Comparison of ENCODE assay signal across 11 cellular contexts in the genomic region with DNA sequence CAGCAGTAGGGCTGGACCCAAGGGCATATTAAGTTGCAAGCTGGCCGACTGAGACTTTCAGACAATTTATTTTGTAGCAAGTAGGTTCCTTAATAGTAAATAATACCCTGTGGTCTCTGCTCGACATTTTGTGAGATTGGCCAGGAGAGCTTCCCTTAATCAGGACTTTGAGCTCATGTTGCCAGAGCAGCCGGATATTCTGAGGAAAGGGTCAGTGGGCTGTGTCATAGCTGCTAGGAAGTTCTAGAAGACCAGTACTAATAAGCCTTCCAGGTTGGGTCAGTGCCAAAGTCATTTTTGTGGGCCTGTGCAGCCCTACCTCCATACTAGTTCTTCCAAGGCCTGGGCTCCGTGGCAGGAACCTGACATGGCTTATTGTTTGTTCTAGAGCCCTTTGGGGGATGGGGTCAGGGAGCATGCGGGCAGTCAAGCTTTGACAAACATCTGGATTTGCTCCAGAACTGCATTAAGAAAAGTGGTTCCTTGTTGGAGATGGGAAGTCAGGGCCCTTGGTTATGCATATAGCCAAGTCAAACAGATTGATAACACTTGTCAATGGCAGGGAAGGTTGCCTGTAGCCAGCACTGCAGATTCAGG. TPM values are rescaled to one million over a fixed set of nuclear protein-coding genes. Genes with fewer than 3 reads are reported as not detected.
A peak's percentile ranks its signal among the peaks of the same experiment; 100 is the strongest.
DNase-seq lines count a peak whose midpoint lies in the region; ATAC-seq and TF ChIP-seq lines count a peak whose summit lies in the region.
"Had no signal": no experiment of that assay in that cellular context is flagged by ENCODE, and none has a peak within 500 bp of the region (broad histone marks: within the 10 kb centered on the region; RNA-seq: fewer than 3 reads in every experiment).

No MANE protein-coding gene starts in this region.

- H3K27me3 ChIP-seq in BLaER1: no peaks in the 10 kb centered on the region
- no peaks in the 10 kb centered on the region for H3K27me3 ChIP-seq in osteoblast (ENCODE audit: insufficient read depth, low read length)

- H3K27ac ChIP-seq in BLaER1: no peak overlapping the region
- H3K27ac ChIP-seq in osteoblast (ENCODE audit: low read depth, low read length): no peak overlapping the region

- H3K4me3 Mint-ChIP-seq in T-helper 17 cell: peak overlapping the region; percentile 7

- H3K79me2 ChIP-seq in osteoblast (ENCODE audit: insufficient read depth, low read length): peaks cover 95% of the 10 kb centered on the region

- DNase-seq in T-helper 17 cell (no peak), glomerular visceral epithelial cell (ENCODE audit: extremely low spot score) (peak; percentile 21), osteoblast (ENCODE audit: insufficient read length, low spot score, missing footprints) (no peak), SK-N-DZ (ENCODE audit: low spot score) (no peak)
- no peak for DNase-seq in activated naive CD4-positive, alpha-beta T cell treated with anti-CD3 and anti-CD28 coated beads, Interleukin-2, amount 50 U/mL, for 16 hours
- DNase-seq: activated CD4-positive, CD25-positive, alpha-beta regulatory T cell; C1 segment of cervical spinal cord; stimulated activated CD4-positive, alpha-beta T cell treated with anti-CD3 and anti-CD28 coated beads, Interleukin-2, amount 100 ng/mL, for 24 hours had no signal

- H3K27ac Mint-ChIP-seq in T-helper 17 cell: peak overlapping the region; percentile 53

- H4K20me1 ChIP-seq in BLaER1 (peaks cover 99% of the 10 kb centered on the region), osteoblast (ENCODE audit: insufficient read depth, low read length) (peaks cover 89% of the 10 kb centered on the region)

- H3K4me1 ChIP-seq in BLaER1: peaks cover 59% of the 10 kb centered on the region
- H3K4me1 ChIP-seq in osteoblast (ENCODE audit: insufficient read depth, low read length): peaks cover 49% of the 10 kb centered on the region

- H3K27me3 Mint-ChIP-seq in T-helper 17 cell: no peaks in the 10 kb centered on the region

- H3K4me2 ChIP-seq in BLaER1: peak overlapping the region; percentile 23
- H3K4me2 ChIP-seq in osteoblast (ENCODE audit: insufficient read depth, low read length): peak overlapping the region; percentile 27

- H3K36me3 ChIP-seq in BLaER1: peaks cover 93% of the 10 kb centered on the region
- peaks cover 29% of the 10 kb centered on the region for H3K36me3 ChIP-seq in osteoblast (ENCODE audit: insufficient read depth, low read length)

- ATAC-seq in T-helper 17 cell (no peak), HG03159 (IDR thresholded peaks at IDR 0.05; ENCODE audit: unreplicated experiment) (no peak), HG03432 (IDR thresholded peaks at IDR 0.05; ENCODE audit: unreplicated experiment) (no peak)

- H3K4me1 Mint-ChIP-seq in T-helper 17 cell: peaks cover 54% of the 10 kb centered on the region

- TF ChIP-seq CTCF in osteoblast (IDR thresholded peaks at IDR 0.05; ENCODE audit: extremely low read depth, low read depth, low read length): no peak

- peaks cover 2% of the 10 kb centered on the region for H3K36me3 Mint-ChIP-seq in T-helper 17 cell (ENCODE audit: low read depth)

- no peak overlapping the region for H2AFZ ChIP-seq in osteoblast (ENCODE audit: low read length)

- H3K9ac ChIP-seq in BLaER1: no peak overlapping the region; the same call in 1 of the 2 replicates

- H3K4me3 ChIP-seq in BLaER1: no peak overlapping the region
- peak overlapping the region; percentile 1 for H3K4me3 ChIP-seq in osteoblast (ENCODE audit: insufficient read depth, low read length)

- H3K9me3 ChIP-seq in BLaER1 (no peaks in the 10 kb centered on the region), T-helper 17 cell (ENCODE audit: control insufficient read depth, low read length, poor library complexity, severe bottlenecking) (no peaks in the 10 kb centered on the region), osteoblast (ENCODE audit: low read depth, low read length) (no peaks in the 10 kb centered on the region)

RNA-seq across cellular contexts. Expression of a gene that starts 7.5 kb away (rescaled TPM):
- total RNA-seq in T-helper 17 cell: 100 to 1,000 TPM; 100 to 104 TPM
- 103 and 125 TPM in 2 replicates for total RNA-seq in osteoblast
- polyA plus RNA-seq in SK-N-DZ (2014; cell fraction: cytosol; rRNA removed): 65.7 and 68.3 TPM in 2 replicates
- 39.1 and 41.5 TPM in 2 replicates for polyA plus RNA-seq in SK-N-DZ (2014; cell fraction: nucleus; rRNA removed)

RNA-seq across cellular contexts. Expression of a gene that starts 34.3 kb away (rescaled TPM):
- total RNA-seq in T-helper 17 cell (10 to 100 TPM; 14.6 to 16.2 TPM), osteoblast (41.0 and 50.3 TPM in 2 replicates)
- polyA plus RNA-seq in SK-N-DZ (2014; cell fraction: cytosol; rRNA removed): 99.4 and 115 TPM in 2 replicates
- polyA plus RNA-seq in SK-N-DZ (2014; cell fraction: nucleus; rRNA removed): 83.2 and 89.5 TPM in 2 replicates
